ENCODE assay signal across 13 cellular contexts in the genomic region with DNA sequence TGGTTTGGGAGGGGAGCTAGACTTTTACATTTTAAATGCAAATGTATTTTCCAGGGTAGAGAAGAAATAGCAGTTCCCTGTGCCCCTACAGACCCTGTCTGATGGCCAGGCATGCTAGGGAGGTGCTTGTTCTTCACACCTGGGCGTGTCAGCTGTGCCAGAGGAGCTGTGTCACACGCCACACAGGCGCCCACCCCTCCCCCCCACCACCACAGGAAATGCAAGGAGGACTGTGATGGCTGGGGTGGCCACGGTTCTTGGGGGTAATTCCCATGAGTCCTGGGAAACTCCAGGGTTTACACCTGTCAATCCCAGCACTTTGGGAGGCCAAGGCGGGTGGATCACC.
DNase-seq lines count a peak whose midpoint lies in the region; ATAC-seq and TF ChIP-seq lines count a peak whose summit lies in the region.
"Had no signal": no experiment of that assay in that cellular context is flagged by ENCODE, and none has a peak within 500 bp of the region (broad histone marks: within the 10 kb centered on the region; RNA-seq: fewer than 3 reads in every experiment).

No MANE protein-coding gene starts in this region.

- in situ Hi-C loops in mammary epithelial cell (cut with MboI; ENCODE audit: low sequenced_read_pairs in 2 of 2) = no loop called here

- H3K27ac ChIP-seq in mammary epithelial cell (ENCODE audit: insufficient read depth, low read depth, low read length) (no peak overlapping the region), endodermal cell (ENCODE audit: low read depth, low read length) (no peak overlapping the region)
- H3K27ac ChIP-seq: right lobe of liver had no signal

- TF ChIP-seq CTCF in mammary epithelial cell (conservative IDR thresholded peaks at IDR 0.05 in 1 of 2, IDR thresholded peaks at IDR 0.05 in 1 of 2; ENCODE audit: extremely low read depth in 1 of 2, insufficient read depth in 1 of 2, low read depth in 1 of 2, low read length in 2 of 2) (no peak), MCF 10A (IDR thresholded peaks at IDR 0.05; ENCODE audit: unreplicated experiment) (no peak), endodermal cell (conservative IDR thresholded peaks at IDR 0.05) (no peak)

- DNase-seq in mammary epithelial cell = peak; percentile 12
- DNase-seq in MCF 10A (ENCODE audit: unreplicated experiment) = no peak
- peak in 1 of 2 donors; percentile 2 for DNase-seq in activated T-cell treated with anti-CD3 and anti-CD28 coated beads, Interleukin-2, amount 50 U/mL, for 72 hours
- peak; percentile 31 for DNase-seq in germinal center (ENCODE audit: low spot score)
- peak in 1 of 2 donors; percentile 13 for DNase-seq in stimulated activated naive CD8-positive, alpha-beta T cell treated with anti-CD3 and anti-CD28 coated beads, Interleukin-15, amount 100 ng/mL, for 72 hours
- no peak for DNase-seq in RPMI8226
- DNase-seq in endodermal cell = no peak
- no peak for DNase-seq in NCI-H1092 treated with DMSO at 0.1 percent for 48 hours (lab: John Stamatoyannopoulos, UW)
- DNase-seq: hypothalamus, KG1, NCI-H2171, right lobe of liver had no signal

- no peaks in the 10 kb centered on the region for H3K36me3 ChIP-seq in mammary epithelial cell (ENCODE audit: insufficient read depth, low read length)
- no peaks in the 10 kb centered on the region for H3K36me3 ChIP-seq in endodermal cell (ENCODE audit: control insufficient read depth, insufficient read depth, low read length)

- no peaks in the 10 kb centered on the region for H3K4me1 ChIP-seq in mammary epithelial cell (ENCODE audit: insufficient read depth, low read length)
- no peaks in the 10 kb centered on the region for H3K4me1 ChIP-seq in endodermal cell (ENCODE audit: control insufficient read depth, insufficient read depth, low read length)

- 71% methylated on average over 4 of the region's 5 CpGs for WGBS in mammary epithelial cell (ENCODE audit: low coverage, missing lambda C conversion rate)
- 76% methylated on average over 5 of the region's 5 CpGs; no CpG with 5 or more reads in 1 of the 2 experiments for WGBS in endodermal cell (ENCODE audit: insufficient coverage in 1 of 2, insufficient read length in 1 of 2), 2 experiments

- dilution Hi-C loops in mammary epithelial cell (cut with HindIII; ENCODE audit: low sequenced_read_pairs) = no loop called here

- no peak overlapping the region for H3K9ac ChIP-seq in mammary epithelial cell (ENCODE audit: insufficient read depth, low read length)
- H3K9ac ChIP-seq in endodermal cell (ENCODE audit: extremely low read depth, low read length, poor library complexity, severe bottlenecking) = no peak overlapping the region

- H3K27me3 ChIP-seq in mammary epithelial cell (ENCODE audit: insufficient read depth, low read length) = no peaks in the 10 kb centered on the region
- H3K27me3 ChIP-seq in endodermal cell (ENCODE audit: control insufficient read depth, insufficient read depth, low read length, poor library complexity, severe bottlenecking) = peaks cover 5% of the 10 kb centered on the region
- H3K27me3 ChIP-seq: right lobe of liver had no signal

- BruUV-seq in mammary epithelial cell (replicated peaks; lab: Mats Ljungman, UMichigan) (no TSS peak), MCF 10A (replicated peaks; lab: Mats Ljungman, UMichigan) (no TSS peak)

- H3K4me3 Mint-ChIP-seq in MCF 10A (ENCODE audit: unreplicated experiment) = no peak overlapping the region
- no peak overlapping the region for H3K4me3 Mint-ChIP-seq in activated T-cell treated with anti-CD3 and anti-CD28 coated beads, Interleukin-2, amount 50 U/mL, for 72 hours
- no peak overlapping the region for H3K4me3 Mint-ChIP-seq in stimulated activated naive CD8-positive, alpha-beta T cell treated with anti-CD3 and anti-CD28 coated beads, Interleukin-15, amount 100 ng/mL, for 72 hours
- H3K4me3 Mint-ChIP-seq in endodermal cell = no peak overlapping the region
- H3K4me3 Mint-ChIP-seq: mesothelial cell of epicardium had no signal

- no peak overlapping the region for H3K4me3 ChIP-seq in mammary epithelial cell (replicated peaks in 1 of 3; ENCODE audit: insufficient read depth in 1 of 3, low read depth in 2 of 3, low read length in 3 of 3)
- no peak overlapping the region for H3K4me3 ChIP-seq in endodermal cell (ENCODE audit: low read length)
- H3K4me3 ChIP-seq: right lobe of liver had no signal

- no peaks in the 10 kb centered on the region for H3K4me1 Mint-ChIP-seq in MCF 10A (ENCODE audit: insufficient read depth, unreplicated experiment)
- peaks cover 36% of the 10 kb centered on the region for H3K4me1 Mint-ChIP-seq in activated T-cell treated with anti-CD3 and anti-CD28 coated beads, Interleukin-2, amount 50 U/mL, for 72 hours (ENCODE audit: low read depth)
- H3K4me1 Mint-ChIP-seq in stimulated activated naive CD8-positive, alpha-beta T cell treated with anti-CD3 and anti-CD28 coated beads, Interleukin-15, amount 100 ng/mL, for 72 hours = peaks cover 54% of the 10 kb centered on the region
- peaks cover 14% of the 10 kb centered on the region for H3K4me1 Mint-ChIP-seq in endodermal cell

- no peaks in the 10 kb centered on the region for H4K20me1 ChIP-seq in mammary epithelial cell (ENCODE audit: insufficient read depth, low read length)

- no peaks in the 10 kb centered on the region for H3K79me2 ChIP-seq in mammary epithelial cell (ENCODE audit: insufficient read depth, low read length)

- H2AFZ ChIP-seq in mammary epithelial cell (ENCODE audit: low read depth, low read length) = no peak overlapping the region

- CTCF ChIA-PET in mammary epithelial cell (lab: Charles Lee; ENCODE audit: low non-redundant PET) (no interaction called here), MCF 10A (lab: Yijun Ruan, JAX) (interaction anchor here (1.1 to 1.2 kb wide), 3 partner anchors 9 to 604 kb away, joined by 3 to 5 read pairs (median 4); no protein-coding TSS in a partner anchor)

- H3K36me3 Mint-ChIP-seq in MCF 10A (ENCODE audit: insufficient read depth, unreplicated experiment) (no peaks in the 10 kb centered on the region), endodermal cell (ENCODE audit: low read depth) (no peaks in the 10 kb centered on the region)
- H3K36me3 Mint-ChIP-seq in activated T-cell treated with anti-CD3 and anti-CD28 coated beads, Interleukin-2, amount 50 U/mL, for 72 hours (ENCODE audit: insufficient read depth in 2 of 2) = peaks cover 12 to 23% of the 10 kb centered on the region in 2 donors
- H3K36me3 Mint-ChIP-seq: mesothelial cell of epicardium had no signal

- H3K9me3 ChIP-seq in mammary epithelial cell (replicated peaks; ENCODE audit: insufficient read depth, low read length) (no peaks in the 10 kb centered on the region), endodermal cell (ENCODE audit: control insufficient read depth, low read length) (no peaks in the 10 kb centered on the region)
- H3K9me3 ChIP-seq: right lobe of liver had no signal

- peak in 1 of 2 donors; percentile 67 for ATAC-seq in activated T-cell treated with anti-CD3 and anti-CD28 coated beads, Interleukin-2, amount 50 U/mL, for 72 hours (replicated peaks in 1 of 2)
- ATAC-seq in stimulated activated naive CD8-positive, alpha-beta T cell treated with anti-CD3 and anti-CD28 coated beads, Interleukin-15, amount 100 ng/mL, for 72 hours = peak; percentile 73

- intact Hi-C loops in mammary epithelial cell (cut with micrococcal nuclease) = no loop called here
- intact Hi-C loops in MCF 10A (cut with micrococcal nuclease) = no loop called here

- no peak overlapping the region for H3K4me2 ChIP-seq in mammary epithelial cell (ENCODE audit: insufficient read depth, low read depth, low read length)

- H3K27ac Mint-ChIP-seq in MCF 10A (ENCODE audit: low read depth, unreplicated experiment) (no peak overlapping the region), endodermal cell (no peak overlapping the region)
- H3K27ac Mint-ChIP-seq in activated T-cell treated with anti-CD3 and anti-CD28 coated beads, Interleukin-2, amount 50 U/mL, for 72 hours = peak overlapping the region; percentile 31
- H3K27ac Mint-ChIP-seq in stimulated activated naive CD8-positive, alpha-beta T cell treated with anti-CD3 and anti-CD28 coated beads, Interleukin-15, amount 100 ng/mL, for 72 hours = no peak overlapping the region

- H3K27me3 Mint-ChIP-seq in MCF 10A (ENCODE audit: insufficient read depth, unreplicated experiment) (no peaks in the 10 kb centered on the region), endodermal cell (ENCODE audit: insufficient read depth) (peaks cover 35% of the 10 kb centered on the region)
- no peaks in the 10 kb centered on the region for H3K27me3 Mint-ChIP-seq in activated T-cell treated with anti-CD3 and anti-CD28 coated beads, Interleukin-2, amount 50 U/mL, for 72 hours (ENCODE audit: low read depth)
- no peaks in the 10 kb centered on the region for H3K27me3 Mint-ChIP-seq in stimulated activated naive CD8-positive, alpha-beta T cell treated with anti-CD3 and anti-CD28 coated beads, Interleukin-15, amount 100 ng/mL, for 72 hours

- POLR2A ChIA-PET in MCF 10A (lab: Yijun Ruan, JAX) = interaction anchor here (0.6 kb wide), 1 partner anchor 539 kb away, joined by 3 read pairs; no protein-coding TSS in a partner anchor

- no peaks in the 10 kb centered on the region for H3K9me3 Mint-ChIP-seq in MCF 10A (ENCODE audit: unreplicated experiment)
- no peaks in the 10 kb centered on the region for H3K9me3 Mint-ChIP-seq in activated T-cell treated with anti-CD3 and anti-CD28 coated beads, Interleukin-2, amount 50 U/mL, for 72 hours
- H3K9me3 Mint-ChIP-seq in stimulated activated naive CD8-positive, alpha-beta T cell treated with anti-CD3 and anti-CD28 coated beads, Interleukin-15, amount 100 ng/mL, for 72 hours = no peaks in the 10 kb centered on the region
- no peaks in the 10 kb centered on the region for H3K9me3 Mint-ChIP-seq in endodermal cell
- H3K9me3 Mint-ChIP-seq: mesothelial cell of epicardium had no signal

Comparison
In these comparisons a context has a peak if more than half of its experiments do, and no peak if none do; other contexts are left out.
1. DNase-seq: peak in mammary epithelial cell (single experiment) and germinal center (single experiment); none in MCF 10A (single experiment), RPMI8226 (single experiment), endodermal cell (single experiment) and NCI-H1092 treated with DMSO at 0.1 percent for 48 hours (single experiment).